In the genomic region with DNA sequence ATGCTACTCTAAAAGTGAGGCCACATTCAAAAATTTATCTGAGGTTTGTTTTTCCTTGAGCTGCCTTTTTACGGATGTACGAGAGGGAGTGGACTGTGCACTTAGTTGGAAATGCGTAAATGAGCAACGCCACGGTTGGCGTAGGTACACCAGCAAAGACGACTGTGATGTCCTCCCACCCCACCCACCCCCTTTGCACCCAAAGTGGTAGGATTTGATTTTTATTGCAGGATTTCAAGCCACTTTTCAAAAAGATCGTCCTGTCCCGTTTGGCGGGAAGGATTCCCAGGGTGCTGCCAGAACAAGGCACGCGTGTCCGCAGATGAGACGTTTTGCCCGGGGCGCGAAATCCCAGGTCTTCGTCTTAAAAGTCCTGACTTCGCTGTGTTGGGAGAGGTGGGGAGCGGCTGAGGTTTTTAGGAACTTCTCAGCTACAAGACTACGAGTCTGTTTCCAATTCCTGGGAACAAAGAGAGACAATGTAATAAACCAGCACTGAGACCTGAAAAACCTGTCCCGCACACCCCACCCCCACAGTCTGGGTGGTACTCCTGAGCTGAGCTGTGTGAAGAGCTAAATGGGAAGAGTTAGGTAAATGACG, we compare ENCODE assay signal across 1 cellular context.
TF ChIP-seq lines count a peak whose summit lies in the region.

No MANE protein-coding gene starts in this region.

TF ChIP-seq in WTC11, 78 proteins besides CTCF, POLR2A, EP300 and RAD21 (continued from another document):
- TF ChIP-seq, protein P1, sequence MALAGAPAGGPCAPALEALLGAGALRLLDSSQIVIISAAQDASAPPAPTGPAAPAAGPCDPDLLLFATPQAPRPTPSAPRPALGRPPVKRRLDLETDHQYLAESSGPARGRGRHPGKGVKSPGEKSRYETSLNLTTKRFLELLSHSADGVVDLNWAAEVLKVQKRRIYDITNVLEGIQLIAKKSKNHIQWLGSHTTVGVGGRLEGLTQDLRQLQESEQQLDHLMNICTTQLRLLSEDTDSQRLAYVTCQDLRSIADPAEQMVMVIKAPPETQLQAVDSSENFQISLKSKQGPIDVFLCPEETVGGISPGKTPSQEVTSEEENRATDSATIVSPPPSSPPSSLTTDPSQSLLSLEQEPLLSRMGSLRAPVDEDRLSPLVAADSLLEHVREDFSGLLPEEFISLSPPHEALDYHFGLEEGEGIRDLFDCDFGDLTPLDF (CRISPR knock-in tag; IDR thresholded peaks at IDR 0.05), result no peak
- TF ChIP-seq ETV6 (CRISPR knock-in tag; IDR thresholded peaks at IDR 0.05) (no peak), RORB (CRISPR knock-in tag; IDR thresholded peaks at IDR 0.05) (no peak), ZNF396 (CRISPR knock-in tag; IDR thresholded peaks at IDR 0.05; ENCODE audit: borderline replicate concordance) (no peak), ZNF317 (CRISPR knock-in tag; IDR thresholded peaks at IDR 0.05; ENCODE audit: borderline replicate concordance, low read depth) (no peak), GTF2I (CRISPR knock-in tag; conservative IDR thresholded peaks at IDR 0.05) (no peak), GRHL2 (CRISPR knock-in tag; IDR thresholded peaks at IDR 0.05; ENCODE audit: insufficient replicate concordance, severe bottlenecking) (no peak)
- TF ChIP-seq, protein P2, sequence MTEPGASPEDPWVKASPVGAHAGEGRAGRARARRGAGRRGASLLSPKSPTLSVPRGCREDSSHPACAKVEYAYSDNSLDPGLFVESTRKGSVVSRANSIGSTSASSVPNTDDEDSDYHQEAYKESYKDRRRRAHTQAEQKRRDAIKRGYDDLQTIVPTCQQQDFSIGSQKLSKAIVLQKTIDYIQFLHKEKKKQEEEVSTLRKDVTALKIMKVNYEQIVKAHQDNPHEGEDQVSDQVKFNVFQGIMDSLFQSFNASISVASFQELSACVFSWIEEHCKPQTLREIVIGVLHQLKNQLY (CRISPR knock-in tag; IDR thresholded peaks at IDR 0.05), result no peak
- TF ChIP-seq, protein P3, sequence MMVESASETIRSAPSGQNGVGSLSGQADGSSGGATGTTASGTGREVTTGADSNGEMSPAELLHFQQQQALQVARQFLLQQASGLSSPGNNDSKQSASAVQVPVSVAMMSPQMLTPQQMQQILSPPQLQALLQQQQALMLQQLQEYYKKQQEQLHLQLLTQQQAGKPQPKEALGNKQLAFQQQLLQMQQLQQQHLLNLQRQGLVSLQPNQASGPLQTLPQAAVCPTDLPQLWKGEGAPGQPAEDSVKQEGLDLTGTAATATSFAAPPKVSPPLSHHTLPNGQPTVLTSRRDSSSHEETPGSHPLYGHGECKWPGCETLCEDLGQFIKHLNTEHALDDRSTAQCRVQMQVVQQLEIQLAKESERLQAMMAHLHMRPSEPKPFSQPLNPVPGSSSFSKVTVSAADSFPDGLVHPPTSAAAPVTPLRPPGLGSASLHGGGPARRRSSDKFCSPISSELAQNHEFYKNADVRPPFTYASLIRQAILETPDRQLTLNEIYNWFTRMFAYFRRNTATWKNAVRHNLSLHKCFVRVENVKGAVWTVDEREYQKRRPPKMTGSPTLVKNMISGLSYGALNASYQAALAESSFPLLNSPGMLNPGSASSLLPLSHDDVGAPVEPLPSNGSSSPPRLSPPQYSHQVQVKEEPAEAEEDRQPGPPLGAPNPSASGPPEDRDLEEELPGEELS (CRISPR knock-in tag; IDR thresholded peaks at IDR 0.05), result no peak
